ENCODE assay signal across 1 cellular context in genomic region chr16:67246081-67246944, GRCh38.
TF ChIP-seq lines count a peak whose summit lies in the region.

No MANE protein-coding gene starts in this region.

TF ChIP-seq in H1, 55 proteins besides CTCF, POLR2A, EP300 and RAD21:
- no peak for TF ChIP-seq RFX5 (IDR thresholded peaks at IDR 0.05; ENCODE audit: borderline replicate concordance, low read depth, low read length)
- peak; percentile 99 for TF ChIP-seq TEAD4 (IDR thresholded peaks at IDR 0.05; ENCODE audit: low read depth, low read length)
- TF ChIP-seq SIN3A (conservative IDR thresholded peaks at IDR 0.05 in 1 of 2, IDR thresholded peaks at IDR 0.05 in 1 of 2; ENCODE audit: low read depth in 1 of 2, low read length in 2 of 2), result peak in 1 of 2 experiments; percentile 56; a peak in 2 of 4 replicates
- TF ChIP-seq POLR2AphosphoS5 (IDR thresholded peaks at IDR 0.05; ENCODE audit: low read depth, low read length), result peak; percentile 51
- TF ChIP-seq ZNF274 (IDR thresholded peaks at IDR 0.05; ENCODE audit: borderline replicate concordance, extremely low read depth, low read length), result no peak
- TF ChIP-seq, protein P1, sequence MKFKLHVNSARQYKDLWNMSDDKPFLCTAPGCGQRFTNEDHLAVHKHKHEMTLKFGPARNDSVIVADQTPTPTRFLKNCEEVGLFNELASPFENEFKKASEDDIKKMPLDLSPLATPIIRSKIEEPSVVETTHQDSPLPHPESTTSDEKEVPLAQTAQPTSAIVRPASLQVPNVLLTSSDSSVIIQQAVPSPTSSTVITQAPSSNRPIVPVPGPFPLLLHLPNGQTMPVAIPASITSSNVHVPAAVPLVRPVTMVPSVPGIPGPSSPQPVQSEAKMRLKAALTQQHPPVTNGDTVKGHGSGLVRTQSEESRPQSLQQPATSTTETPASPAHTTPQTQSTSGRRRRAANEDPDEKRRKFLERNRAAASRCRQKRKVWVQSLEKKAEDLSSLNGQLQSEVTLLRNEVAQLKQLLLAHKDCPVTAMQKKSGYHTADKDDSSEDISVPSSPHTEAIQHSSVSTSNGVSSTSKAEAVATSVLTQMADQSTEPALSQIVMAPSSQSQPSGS (IDR thresholded peaks at IDR 0.05; ENCODE audit: low read length), result no peak
- TF ChIP-seq BCL11A (IDR thresholded peaks at IDR 0.05; ENCODE audit: low read depth in 2 of 2, low read length in 2 of 2), result no peak
- 0 out of 2 replicates have a peak, but pooled peaks have one; percentile 4 for TF ChIP-seq TCF12 (IDR thresholded peaks at IDR 0.05; ENCODE audit: low read depth, low read length)
- no peak for TF ChIP-seq SAP30 (IDR thresholded peaks at IDR 0.05; ENCODE audit: insufficient read depth, insufficient replicate concordance, low read length)
- no peak for TF ChIP-seq SP4 (IDR thresholded peaks at IDR 0.05; ENCODE audit: low read length)
- no peak for TF ChIP-seq HDAC6 (IDR thresholded peaks at IDR 0.05; ENCODE audit: low read depth, low read length)
- TF ChIP-seq SP1 (IDR thresholded peaks at IDR 0.05; ENCODE audit: low read depth, low read length), result peak; percentile 56
- TF ChIP-seq TAF1 (IDR thresholded peaks at IDR 0.05; ENCODE audit: low read depth, low read length), result no peak; the same call in none of the 2 replicates
- no peak for TF ChIP-seq SIX5 (IDR thresholded peaks at IDR 0.05; ENCODE audit: low read depth, low read length)
- no peak for TF ChIP-seq MAFK (IDR thresholded peaks at IDR 0.05; ENCODE audit: low read depth, low read length)
- no peak for TF ChIP-seq EGR1 (IDR thresholded peaks at IDR 0.05; ENCODE audit: borderline replicate concordance, low read depth, low read length)
- TF ChIP-seq KDM5A (IDR thresholded peaks at IDR 0.05; ENCODE audit: low read length), result no peak
- TF ChIP-seq JUND (IDR thresholded peaks at IDR 0.05; ENCODE audit: low read length), result no peak
- no peak for TF ChIP-seq GTF2F1 (IDR thresholded peaks at IDR 0.05; ENCODE audit: borderline replicate concordance, low read depth, low read length)
- TF ChIP-seq RXRA (IDR thresholded peaks at IDR 0.05; ENCODE audit: insufficient read depth, low read depth, low read length), result no peak
- TF ChIP-seq SRF (IDR thresholded peaks at IDR 0.05; ENCODE audit: low read depth, low read length), result no peak
- TF ChIP-seq GABPA (IDR thresholded peaks at IDR 0.05; ENCODE audit: borderline replicate concordance, insufficient read depth, low read length), result 0 out of 2 replicates have a peak, but pooled peaks have one; percentile 33
- peak; percentile 76 for TF ChIP-seq PHF8 (conservative IDR thresholded peaks at IDR 0.05; ENCODE audit: low read depth, low read length)
- peak; percentile 53 for TF ChIP-seq ASH2L (IDR thresholded peaks at IDR 0.05; ENCODE audit: low read length)
- TF ChIP-seq RNF2 (IDR thresholded peaks at IDR 0.05; ENCODE audit: borderline replicate concordance, low read depth, low read length, missing control alignments, poor library complexity, severe bottlenecking), result no peak
- TF ChIP-seq KDM4A (IDR thresholded peaks at IDR 0.05; ENCODE audit: low read depth, low read length, severe bottlenecking), result peak; percentile 41
- TF ChIP-seq CHD2 (IDR thresholded peaks at IDR 0.05; ENCODE audit: low read length), result 0 out of 2 replicates have a peak, but pooled peaks have one; percentile 5
- no peak for TF ChIP-seq CHD1 (IDR thresholded peaks at IDR 0.05; ENCODE audit: low read depth, low read length)
- TF ChIP-seq SUZ12 (IDR thresholded peaks at IDR 0.05; ENCODE audit: low read length), result no peak
- TF ChIP-seq CREB1 (IDR thresholded peaks at IDR 0.05), result peak; percentile 31; the same call in 1 of the 2 replicates
- no peak for TF ChIP-seq NRF1 (IDR thresholded peaks at IDR 0.05; ENCODE audit: low read depth, low read length)
- TF ChIP-seq, protein P2, sequence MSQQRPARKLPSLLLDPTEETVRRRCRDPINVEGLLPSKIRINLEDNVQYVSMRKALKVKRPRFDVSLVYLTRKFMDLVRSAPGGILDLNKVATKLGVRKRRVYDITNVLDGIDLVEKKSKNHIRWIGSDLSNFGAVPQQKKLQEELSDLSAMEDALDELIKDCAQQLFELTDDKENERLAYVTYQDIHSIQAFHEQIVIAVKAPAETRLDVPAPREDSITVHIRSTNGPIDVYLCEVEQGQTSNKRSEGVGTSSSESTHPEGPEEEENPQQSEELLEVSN (IDR thresholded peaks at IDR 0.05), result peak; percentile 87
- no peak for TF ChIP-seq YY1 (IDR thresholded peaks at IDR 0.05; ENCODE audit: low read depth, low read length)
- TF ChIP-seq HDAC2 (IDR thresholded peaks at IDR 0.05; ENCODE audit: borderline replicate concordance in 1 of 2, low read depth in 2 of 2, low read length in 2 of 2), result no peak
- no peak for TF ChIP-seq CTBP2 (IDR thresholded peaks at IDR 0.05; ENCODE audit: borderline replicate concordance, insufficient read depth, insufficient read length, low read length)
- no peak for TF ChIP-seq BACH1 (IDR thresholded peaks at IDR 0.05; ENCODE audit: low read length)
- TF ChIP-seq, protein P3, sequence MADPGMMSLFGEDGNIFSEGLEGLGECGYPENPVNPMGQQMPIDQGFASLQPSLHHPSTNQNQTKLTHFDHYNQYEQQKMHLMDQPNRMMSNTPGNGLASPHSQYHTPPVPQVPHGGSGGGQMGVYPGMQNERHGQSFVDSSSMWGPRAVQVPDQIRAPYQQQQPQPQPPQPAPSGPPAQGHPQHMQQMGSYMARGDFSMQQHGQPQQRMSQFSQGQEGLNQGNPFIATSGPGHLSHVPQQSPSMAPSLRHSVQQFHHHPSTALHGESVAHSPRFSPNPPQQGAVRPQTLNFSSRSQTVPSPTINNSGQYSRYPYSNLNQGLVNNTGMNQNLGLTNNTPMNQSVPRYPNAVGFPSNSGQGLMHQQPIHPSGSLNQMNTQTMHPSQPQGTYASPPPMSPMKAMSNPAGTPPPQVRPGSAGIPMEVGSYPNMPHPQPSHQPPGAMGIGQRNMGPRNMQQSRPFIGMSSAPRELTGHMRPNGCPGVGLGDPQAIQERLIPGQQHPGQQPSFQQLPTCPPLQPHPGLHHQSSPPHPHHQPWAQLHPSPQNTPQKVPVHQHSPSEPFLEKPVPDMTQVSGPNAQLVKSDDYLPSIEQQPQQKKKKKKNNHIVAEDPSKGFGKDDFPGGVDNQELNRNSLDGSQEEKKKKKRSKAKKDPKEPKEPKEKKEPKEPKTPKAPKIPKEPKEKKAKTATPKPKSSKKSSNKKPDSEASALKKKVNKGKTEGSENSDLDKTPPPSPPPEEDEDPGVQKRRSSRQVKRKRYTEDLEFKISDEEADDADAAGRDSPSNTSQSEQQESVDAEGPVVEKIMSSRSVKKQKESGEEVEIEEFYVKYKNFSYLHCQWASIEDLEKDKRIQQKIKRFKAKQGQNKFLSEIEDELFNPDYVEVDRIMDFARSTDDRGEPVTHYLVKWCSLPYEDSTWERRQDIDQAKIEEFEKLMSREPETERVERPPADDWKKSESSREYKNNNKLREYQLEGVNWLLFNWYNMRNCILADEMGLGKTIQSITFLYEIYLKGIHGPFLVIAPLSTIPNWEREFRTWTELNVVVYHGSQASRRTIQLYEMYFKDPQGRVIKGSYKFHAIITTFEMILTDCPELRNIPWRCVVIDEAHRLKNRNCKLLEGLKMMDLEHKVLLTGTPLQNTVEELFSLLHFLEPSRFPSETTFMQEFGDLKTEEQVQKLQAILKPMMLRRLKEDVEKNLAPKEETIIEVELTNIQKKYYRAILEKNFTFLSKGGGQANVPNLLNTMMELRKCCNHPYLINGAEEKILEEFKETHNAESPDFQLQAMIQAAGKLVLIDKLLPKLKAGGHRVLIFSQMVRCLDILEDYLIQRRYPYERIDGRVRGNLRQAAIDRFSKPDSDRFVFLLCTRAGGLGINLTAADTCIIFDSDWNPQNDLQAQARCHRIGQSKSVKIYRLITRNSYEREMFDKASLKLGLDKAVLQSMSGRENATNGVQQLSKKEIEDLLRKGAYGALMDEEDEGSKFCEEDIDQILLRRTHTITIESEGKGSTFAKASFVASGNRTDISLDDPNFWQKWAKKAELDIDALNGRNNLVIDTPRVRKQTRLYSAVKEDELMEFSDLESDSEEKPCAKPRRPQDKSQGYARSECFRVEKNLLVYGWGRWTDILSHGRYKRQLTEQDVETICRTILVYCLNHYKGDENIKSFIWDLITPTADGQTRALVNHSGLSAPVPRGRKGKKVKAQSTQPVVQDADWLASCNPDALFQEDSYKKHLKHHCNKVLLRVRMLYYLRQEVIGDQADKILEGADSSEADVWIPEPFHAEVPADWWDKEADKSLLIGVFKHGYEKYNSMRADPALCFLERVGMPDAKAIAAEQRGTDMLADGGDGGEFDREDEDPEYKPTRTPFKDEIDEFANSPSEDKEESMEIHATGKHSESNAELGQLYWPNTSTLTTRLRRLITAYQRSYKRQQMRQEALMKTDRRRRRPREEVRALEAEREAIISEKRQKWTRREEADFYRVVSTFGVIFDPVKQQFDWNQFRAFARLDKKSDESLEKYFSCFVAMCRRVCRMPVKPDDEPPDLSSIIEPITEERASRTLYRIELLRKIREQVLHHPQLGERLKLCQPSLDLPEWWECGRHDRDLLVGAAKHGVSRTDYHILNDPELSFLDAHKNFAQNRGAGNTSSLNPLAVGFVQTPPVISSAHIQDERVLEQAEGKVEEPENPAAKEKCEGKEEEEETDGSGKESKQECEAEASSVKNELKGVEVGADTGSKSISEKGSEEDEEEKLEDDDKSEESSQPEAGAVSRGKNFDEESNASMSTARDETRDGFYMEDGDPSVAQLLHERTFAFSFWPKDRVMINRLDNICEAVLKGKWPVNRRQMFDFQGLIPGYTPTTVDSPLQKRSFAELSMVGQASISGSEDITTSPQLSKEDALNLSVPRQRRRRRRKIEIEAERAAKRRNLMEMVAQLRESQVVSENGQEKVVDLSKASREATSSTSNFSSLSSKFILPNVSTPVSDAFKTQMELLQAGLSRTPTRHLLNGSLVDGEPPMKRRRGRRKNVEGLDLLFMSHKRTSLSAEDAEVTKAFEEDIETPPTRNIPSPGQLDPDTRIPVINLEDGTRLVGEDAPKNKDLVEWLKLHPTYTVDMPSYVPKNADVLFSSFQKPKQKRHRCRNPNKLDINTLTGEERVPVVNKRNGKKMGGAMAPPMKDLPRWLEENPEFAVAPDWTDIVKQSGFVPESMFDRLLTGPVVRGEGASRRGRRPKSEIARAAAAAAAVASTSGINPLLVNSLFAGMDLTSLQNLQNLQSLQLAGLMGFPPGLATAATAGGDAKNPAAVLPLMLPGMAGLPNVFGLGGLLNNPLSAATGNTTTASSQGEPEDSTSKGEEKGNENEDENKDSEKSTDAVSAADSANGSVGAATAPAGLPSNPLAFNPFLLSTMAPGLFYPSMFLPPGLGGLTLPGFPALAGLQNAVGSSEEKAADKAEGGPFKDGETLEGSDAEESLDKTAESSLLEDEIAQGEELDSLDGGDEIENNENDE (IDR thresholded peaks at IDR 0.05; ENCODE audit: insufficient replicate concordance, low read length), result no peak
- no peak for TF ChIP-seq NANOG (IDR thresholded peaks at IDR 0.05; ENCODE audit: insufficient read depth, low read depth, low read length, poor library complexity, severe bottlenecking)
- peak; percentile 89 for TF ChIP-seq MAX (IDR thresholded peaks at IDR 0.05)
- TF ChIP-seq CBX8 (IDR thresholded peaks at IDR 0.05; ENCODE audit: borderline replicate concordance, low read depth, low read length), result no peak
- TF ChIP-seq JUN (IDR thresholded peaks at IDR 0.05; ENCODE audit: low read depth, low read length), result no peak
- TF ChIP-seq SP2 (IDR thresholded peaks at IDR 0.05; ENCODE audit: low read length), result no peak
- TF ChIP-seq TBP (IDR thresholded peaks at IDR 0.05; ENCODE audit: low read depth, low read length), result peak; percentile 65
- no peak for TF ChIP-seq BRCA1 (IDR thresholded peaks at IDR 0.05; ENCODE audit: low read depth, low read length)
- TF ChIP-seq SIRT6 (IDR thresholded peaks at IDR 0.05; ENCODE audit: low read length), result no peak
- no peak for TF ChIP-seq POU5F1 (IDR thresholded peaks at IDR 0.05; ENCODE audit: low read depth, low read length)
- no peak for TF ChIP-seq EZH2 (IDR thresholded peaks at IDR 0.05; ENCODE audit: low read depth, low read length, severe bottlenecking)
- TF ChIP-seq KDM1A (IDR thresholded peaks at IDR 0.05; ENCODE audit: borderline replicate concordance, low read length), result 0 out of 2 replicates have a peak, but pooled peaks have one; percentile 10
- no peak for TF ChIP-seq ATF3 (IDR thresholded peaks at IDR 0.05; ENCODE audit: insufficient read depth, low read depth, low read length)
- 0 out of 2 replicates have a peak, but pooled peaks have one; percentile 45 for TF ChIP-seq FOSL1 (IDR thresholded peaks at IDR 0.05; ENCODE audit: insufficient read depth, low read depth, low read length)
- TF ChIP-seq CBX5 (IDR thresholded peaks at IDR 0.05; ENCODE audit: low read depth, low read length), result no peak
- peak; percentile 61; the same call in 1 of the 2 replicates for TF ChIP-seq RBBP5 (IDR thresholded peaks at IDR 0.05; ENCODE audit: borderline replicate concordance, low read depth, low read length)
- peak; percentile 37 for TF ChIP-seq TAF7 (optimal IDR thresholded peaks at IDR 0.05; ENCODE audit: borderline replicate concordance, low read depth, low read length)
- TF ChIP-seq CEBPB (IDR thresholded peaks at IDR 0.05; ENCODE audit: low read depth, low read length), result peak; percentile 95
- TF ChIP-seq, protein P4, sequence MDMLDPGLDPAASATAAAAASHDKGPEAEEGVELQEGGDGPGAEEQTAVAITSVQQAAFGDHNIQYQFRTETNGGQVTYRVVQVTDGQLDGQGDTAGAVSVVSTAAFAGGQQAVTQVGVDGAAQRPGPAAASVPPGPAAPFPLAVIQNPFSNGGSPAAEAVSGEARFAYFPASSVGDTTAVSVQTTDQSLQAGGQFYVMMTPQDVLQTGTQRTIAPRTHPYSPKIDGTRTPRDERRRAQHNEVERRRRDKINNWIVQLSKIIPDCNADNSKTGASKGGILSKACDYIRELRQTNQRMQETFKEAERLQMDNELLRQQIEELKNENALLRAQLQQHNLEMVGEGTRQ (IDR thresholded peaks at IDR 0.05; ENCODE audit: low read length), result no peak
